In genomic region chr6:30690403-30691207, GRCh38 we compare ENCODE assay signal across 8 cellular contexts. TPM values are rescaled to one million over a fixed set of nuclear protein-coding genes. Genes with fewer than 3 reads are reported as not detected.
DNase-seq lines count a peak whose midpoint lies in the region; ATAC-seq and TF ChIP-seq lines count a peak whose summit lies in the region.

TSS of gene NRM (minus strand) at chr6:30690984. CDS start at chr6:30690974, 10 bp downstream.

- no peaks in the 10 kb centered on the region for H3K36me3 ChIP-seq in CD8-positive, alpha-beta T cell (ENCODE audit: insufficient read depth, low read length)
- no peaks in the 10 kb centered on the region for H3K36me3 ChIP-seq in GM23248 (ENCODE audit: low read depth)
- H3K36me3 ChIP-seq in transverse colon: no peaks in the 10 kb centered on the region

- intact Hi-C loops in CD8-positive, alpha-beta T cell (cut with DNase I, micrococcal nuclease): loop anchor here in 1 of 2 experiments (1.0 kb wide), 1 partner anchor 27 kb away; the partner anchor contains the start of gene MDC1
- intact Hi-C loops in Right ventricle myocardium inferior (cut with DNase I) (loop anchor here (1.0 kb wide), 1 partner anchor 27 kb away; the partner anchor contains the start of gene MDC1), transverse colon (cut with DNase I; ENCODE audit: low total_unique reads) (no loop called here)

- no peaks in the 10 kb centered on the region for H4K20me1 ChIP-seq in GM23248 (ENCODE audit: insufficient read depth)

- peaks cover 12% of the 10 kb centered on the region for H3K36me3 Mint-ChIP-seq in CD8-positive, alpha-beta T cell
- peaks cover 7% of the 10 kb centered on the region for H3K36me3 Mint-ChIP-seq in activated naive CD8-positive, alpha-beta T cell treated with anti-CD3 and anti-CD28 coated beads, Interleukin-2, amount 50 U/mL, for 24 hours (ENCODE audit: low read depth)
- H3K36me3 Mint-ChIP-seq in osteocyte (ENCODE audit: unreplicated experiment): peaks cover 1% of the 10 kb centered on the region

- H3K9ac ChIP-seq in GM23248: peak within 1 kb of the TSS; percentile 85

- H3F3A ChIP-seq in GM23248 (ENCODE audit: insufficient read depth): peaks cover 43% of the 10 kb centered on the region

- H3K79me2 ChIP-seq in GM23248 (ENCODE audit: insufficient read depth): peaks cover 40% of the 10 kb centered on the region

- H3K4me2 ChIP-seq in GM23248 (ENCODE audit: unreplicated experiment): peak within 1 kb of the TSS; percentile 83

- 2 to 3% methylated on average over 26 to 40 of the region's 40 CpGs for WGBS in GM23248 (ENCODE audit: low coverage in 1 of 2, low lambda C conversion rate in 2 of 2, missing lambda C conversion rate in 2 of 2), 2 experiments
- 0 to 1% methylated on average over 10 to 34 of the region's 40 CpGs for WGBS in transverse colon (ENCODE audit: low coverage in 1 of 2), 2 donors

- H3K27ac Mint-ChIP-seq in CD8-positive, alpha-beta T cell: peak within 1 kb of the TSS; percentile 88
- peak within 1 kb of the TSS; percentile 74 for H3K27ac Mint-ChIP-seq in activated naive CD8-positive, alpha-beta T cell treated with anti-CD3 and anti-CD28 coated beads, Interleukin-2, amount 50 U/mL, for 24 hours
- peak within 1 kb of the TSS; percentile 97 for H3K27ac Mint-ChIP-seq in osteocyte (ENCODE audit: unreplicated experiment)

- TF ChIP-seq EP300 in transverse colon (IDR thresholded peaks at IDR 0.05; ENCODE audit: low read depth): no peak

- CTCF ChIA-PET in CD8-positive, alpha-beta T cell (lab: Charles Lee): interaction anchor here (1.0 to 6.7 kb wide), 11 partner anchors 11 to 40 kb away, joined by 3 to 39 read pairs (median 3); no protein-coding TSS in a partner anchor

- H3K9me2 ChIP-seq in GM23248 (ENCODE audit: insufficient read depth): no peaks in the 10 kb centered on the region

- in situ Hi-C loops in GM23248 (cut with MboI) (no loop called here), transverse colon (cut with MboI; ENCODE audit: low pct_ligation_motif_present in 1 of 4, low pct_unique_long_range_greater_than_20kb in 1 of 4, low sequenced_read_pairs in 3 of 4) (no loop called here)

- H3K9me3 ChIP-seq in CD8-positive, alpha-beta T cell (ENCODE audit: low read length): no peaks in the 10 kb centered on the region
- H3K9me3 ChIP-seq in GM23248 (ENCODE audit: low read depth) (no peaks in the 10 kb centered on the region), transverse colon (no peaks in the 10 kb centered on the region)

- no peaks in the 10 kb centered on the region for H3K27me3 ChIP-seq in CD8-positive, alpha-beta T cell (ENCODE audit: insufficient read depth, low read length)
- H3K27me3 ChIP-seq in GM23248 (replicated peaks; ENCODE audit: insufficient read depth) (no peaks in the 10 kb centered on the region), transverse colon (no peaks in the 10 kb centered on the region)

- peaks cover 31% of the 10 kb centered on the region for H3K4me1 ChIP-seq in CD8-positive, alpha-beta T cell (ENCODE audit: insufficient read depth, low read length)
- H3K4me1 ChIP-seq in GM23248 (ENCODE audit: insufficient read depth) (peaks cover 41% of the 10 kb centered on the region), transverse colon (peaks cover 6 to 46% (median 28%) of the 10 kb centered on the region in 4 donors)

- DNase-seq in CD8-positive, alpha-beta T cell: peak in 6 of 7 experiments; percentile 49 to 77 (median 67)
- DNase-seq in GM23248 (peak; percentile 96), NCI-H1436 (lab: John Stamatoyannopoulos, UW) (peak; percentile 82), SW480 (ENCODE audit: low spot score) (peak; percentile 78), Right ventricle myocardium inferior (ENCODE audit: missing footprints) (peak; percentile 93), osteocyte (ENCODE audit: extremely low spot score, unreplicated experiment) (peak; percentile 94), transverse colon (peak; percentile 90)
- peak; percentile 84 for DNase-seq in activated naive CD8-positive, alpha-beta T cell treated with anti-CD3 and anti-CD28 coated beads, Interleukin-2, amount 50 U/mL, for 24 hours

- POLR2A ChIA-PET in CD8-positive, alpha-beta T cell (lab: Charles Lee): interaction anchor here (0.7 to 3.4 kb wide), 7 partner anchors 9 to 76 kb away, joined by 3 to 15 read pairs (median 4); partner anchors contain the start of genes DHX16 and MDC1

- H3K4me1 Mint-ChIP-seq in CD8-positive, alpha-beta T cell (ENCODE audit: low read depth): peaks cover 44% of the 10 kb centered on the region
- H3K4me1 Mint-ChIP-seq in activated naive CD8-positive, alpha-beta T cell treated with anti-CD3 and anti-CD28 coated beads, Interleukin-2, amount 50 U/mL, for 24 hours: peaks cover 42% of the 10 kb centered on the region
- peaks cover 51% of the 10 kb centered on the region for H3K4me1 Mint-ChIP-seq in osteocyte (ENCODE audit: unreplicated experiment)

- peak within 1 kb of the TSS; percentile 91 for H2AFZ ChIP-seq in GM23248

- peak within 1 kb of the TSS; percentile 87 for H3K4me3 Mint-ChIP-seq in CD8-positive, alpha-beta T cell
- peak within 1 kb of the TSS; percentile 89 for H3K4me3 Mint-ChIP-seq in activated naive CD8-positive, alpha-beta T cell treated with anti-CD3 and anti-CD28 coated beads, Interleukin-2, amount 50 U/mL, for 24 hours
- peak within 1 kb of the TSS; percentile 90 for H3K4me3 Mint-ChIP-seq in osteocyte (ENCODE audit: unreplicated experiment)

- no peaks in the 10 kb centered on the region for H3K9me3 Mint-ChIP-seq in CD8-positive, alpha-beta T cell
- no peaks in the 10 kb centered on the region for H3K9me3 Mint-ChIP-seq in activated naive CD8-positive, alpha-beta T cell treated with anti-CD3 and anti-CD28 coated beads, Interleukin-2, amount 50 U/mL, for 24 hours
- no peaks in the 10 kb centered on the region for H3K9me3 Mint-ChIP-seq in osteocyte (ENCODE audit: unreplicated experiment)

- no peak for TF ChIP-seq CTCF in CD8-positive, alpha-beta T cell (IDR thresholded peaks at IDR 0.05)
- no peak for TF ChIP-seq CTCF in osteocyte (IDR thresholded peaks at IDR 0.05)
- TF ChIP-seq CTCF in transverse colon (IDR thresholded peaks at IDR 0.05): no peak

- peak within 1 kb of the TSS; percentile 13 for H3K27ac ChIP-seq in CD8-positive, alpha-beta T cell (ENCODE audit: low read depth, low read length)
- H3K27ac ChIP-seq in GM23248 (peak within 1 kb of the TSS; percentile 92), transverse colon (peak within 1 kb of the TSS; percentile 93 to 99 (median 96))

- H3K27me3 Mint-ChIP-seq in CD8-positive, alpha-beta T cell (ENCODE audit: low read depth): no peaks in the 10 kb centered on the region
- no peaks in the 10 kb centered on the region for H3K27me3 Mint-ChIP-seq in activated naive CD8-positive, alpha-beta T cell treated with anti-CD3 and anti-CD28 coated beads, Interleukin-2, amount 50 U/mL, for 24 hours
- no peaks in the 10 kb centered on the region for H3K27me3 Mint-ChIP-seq in osteocyte (ENCODE audit: unreplicated experiment)

- peak within 1 kb of the TSS; percentile 43 for H3K4me3 ChIP-seq in CD8-positive, alpha-beta T cell (ENCODE audit: low read depth, low read length)
- peak within 1 kb of the TSS; percentile 91 for H3K4me3 ChIP-seq in GM23248
- peak within 1 kb of the TSS; percentile 36 to 82 (median 59) for H3K4me3 ChIP-seq in transverse colon

- peak; percentile 27 for TF ChIP-seq POLR2A in transverse colon (IDR thresholded peaks at IDR 0.05)

- ATAC-seq in CD8-positive, alpha-beta T cell: peak; percentile 19
- ATAC-seq in activated naive CD8-positive, alpha-beta T cell treated with anti-CD3 and anti-CD28 coated beads, Interleukin-2, amount 50 U/mL, for 24 hours: peak; percentile 35
- ATAC-seq in Right ventricle myocardium inferior: peak; percentile 74

RNA-seq across cellular contexts. Expression of gene NRM, which starts in this region (rescaled TPM):
- 1 to 10 TPM; 1.5 to 2.0 TPM for total RNA-seq in CD8-positive, alpha-beta T cell
- total RNA-seq in GM23248 (2014; rRNA removed; shearing (Covaris generic)): 5.8 and 6.2 TPM in 2 replicates
- 11.3 and 11.6 TPM in 2 replicates for polyA plus RNA-seq in GM23248 (2016; fragmentation: Nextera tagmentation; extraction: Ambion mirVana)
- total RNA-seq in Right ventricle myocardium inferior (5.7 TPM), osteocyte (28.1 and 31.5 TPM in 2 replicates), transverse colon (10 to 100 TPM in 1 of 4 donors, 1 to 10 TPM in 2, not detected in 1; 2.7 to 13.8 (median 2.7) TPM)

Comparison
In these comparisons a context has a peak if more than half of its experiments do, and no peak if none do; other contexts are left out.
1. Peak in every context shown above with its lines: DNase-seq, ATAC-seq, H3K4me3 ChIP-seq and H3K27ac ChIP-seq.
2. ATAC-seq: peak in every context shown above with its lines; median percentile 74 in Right ventricle myocardium inferior; 35 in activated naive CD8-positive, alpha-beta T cell treated with anti-CD3 and anti-CD28 coated beads, Interleukin-2, amount 50 U/mL, for 24 hours; 19 in CD8-positive, alpha-beta T cell.
3. H3K27ac ChIP-seq: peak in every context shown above with its lines; median percentile 96 in transverse colon; 92 in GM23248; 13 in CD8-positive, alpha-beta T cell.